8 cellular contexts compared by ENCODE assay signal in the genomic region with DNA sequence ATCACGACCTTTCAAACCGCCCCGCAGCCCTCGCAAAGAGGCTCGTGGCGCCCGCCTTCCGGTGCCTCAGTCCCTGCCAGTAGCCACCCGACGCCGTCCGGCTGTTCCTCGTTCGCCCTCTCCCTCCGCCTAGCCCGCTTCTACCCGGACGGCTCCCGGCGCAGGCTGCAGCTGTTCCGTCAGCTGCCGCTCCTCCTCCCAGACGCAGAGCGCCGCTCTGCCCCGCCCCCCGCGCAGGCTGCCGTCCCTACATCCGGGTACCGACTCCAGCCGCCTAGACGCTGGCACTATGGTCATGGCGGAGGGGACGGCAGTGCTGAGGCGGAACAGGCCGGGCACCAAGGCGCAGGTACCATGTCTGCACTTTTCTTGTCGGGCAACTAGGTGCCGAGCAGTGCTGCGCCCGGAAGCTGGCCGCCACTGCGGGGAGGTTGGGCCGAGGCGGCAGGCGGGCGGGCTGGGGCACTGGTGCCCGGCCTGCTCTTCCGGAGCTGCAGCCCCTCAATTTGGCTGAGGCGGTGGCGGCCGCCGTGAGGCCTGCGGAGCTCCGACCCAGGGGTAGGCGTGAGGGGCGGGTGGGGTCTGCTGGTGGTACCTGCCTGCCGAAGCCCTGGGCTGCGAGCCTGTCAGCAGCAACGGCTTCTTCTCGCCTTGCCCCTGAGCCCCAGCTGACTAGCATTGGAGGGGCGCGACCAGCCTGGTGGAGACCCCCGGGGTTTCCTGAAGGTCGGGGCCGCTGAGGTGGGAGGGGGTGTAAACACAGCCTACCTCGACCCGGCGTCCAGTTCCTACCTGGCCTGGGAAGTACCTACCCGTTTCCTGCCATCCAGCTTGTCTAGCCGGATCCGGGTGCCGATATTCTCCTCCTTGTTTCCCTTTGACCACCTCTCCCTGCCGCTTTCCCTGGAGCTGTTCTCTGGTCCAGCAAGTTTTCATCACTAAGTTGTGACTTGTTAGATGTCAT. TPM values are rescaled to one million over a fixed set of nuclear protein-coding genes. Genes with fewer than 3 reads are reported as not detected.
A peak's percentile ranks its signal among the peaks of the same experiment; 100 is the strongest.
DNase-seq lines count a peak whose midpoint lies in the region; ATAC-seq and TF ChIP-seq lines count a peak whose summit lies in the region.

MOB4 (plus strand) TSS at position 269 of the 964 bp plus-strand sequence; CDS start at position 290, 21 bp downstream.

- H3K4me1 ChIP-seq in ACC112 (ENCODE audit: control insufficient read depth, insufficient read depth, low read length, unreplicated experiment) (peaks cover 18% of the 10 kb centered on the region), breast epithelium (peaks cover 0 to 8% of the 10 kb centered on the region in 2 donors)

- DNase-seq in NCI-H2196 treated with DMSO at 0.1 percent for 48 hours (lab: John Stamatoyannopoulos, UW; ENCODE audit: unreplicated experiment): peak; percentile 95
- DNase-seq in breast epithelium (ENCODE audit: low spot score in 2 of 2): peak; percentile 88 to 95

- TF ChIP-seq POLR2A in breast epithelium (IDR thresholded peaks at IDR 0.05): peak; percentile 70

- H3K79me2 ChIP-seq in ACC112 (ENCODE audit: control insufficient read depth, insufficient read depth, low read length, unreplicated experiment): peaks cover 61% of the 10 kb centered on the region

- H3K36me3 ChIP-seq in ACC112 (ENCODE audit: insufficient read depth, low read length): no peaks in the 10 kb centered on the region
- no peaks in the 10 kb centered on the region for H3K36me3 ChIP-seq in breast epithelium

- intact Hi-C loops in breast epithelium (cut with DNase I; ENCODE audit: low total_unique reads): no loop called here

- H3K27me3 ChIP-seq in ACC112 (ENCODE audit: insufficient read depth, low read length): no peaks in the 10 kb centered on the region
- no peaks in the 10 kb centered on the region for H3K27me3 ChIP-seq in breast epithelium

- ATAC-seq in GM18870 (IDR thresholded peaks at IDR 0.05; ENCODE audit: unreplicated experiment) (peak; percentile 91), HG03135 (IDR thresholded peaks at IDR 0.05; ENCODE audit: unreplicated experiment) (peak; percentile 95)

- H3K4me3 ChIP-seq in ACC112 (ENCODE audit: low read depth, low read length) (peak within 1 kb of the TSS; percentile 79), breast epithelium (peak within 1 kb of the TSS; percentile 93 to 97 (median 94)), iPS-18c (ENCODE audit: insufficient read depth, low read depth, low read length) (peak within 1 kb of the TSS; percentile 95), skin epidermis (peak within 1 kb of the TSS; percentile 73 to 99 (median 87))

- H2AFZ ChIP-seq in ACC112 (ENCODE audit: low read length, unreplicated experiment): peak within 1 kb of the TSS; percentile 93

- peak within 1 kb of the TSS; percentile 50 for H3K27ac ChIP-seq in ACC112 (ENCODE audit: low read depth, low read length)
- peak within 1 kb of the TSS; percentile 98 for H3K27ac ChIP-seq in VCaP
- peak within 1 kb of the TSS; percentile 96 to 97 for H3K27ac ChIP-seq in breast epithelium
- peak within 1 kb of the TSS; percentile 63 to 99 (median 95) for H3K27ac ChIP-seq in skin epidermis

- TF ChIP-seq CTCF in VCaP (conservative IDR thresholded peaks at IDR 0.05): no peak
- no peak for TF ChIP-seq CTCF in breast epithelium (IDR thresholded peaks at IDR 0.05)

- H3K9me3 ChIP-seq in breast epithelium (no peaks in the 10 kb centered on the region), iPS-18c (ENCODE audit: control insufficient read depth, insufficient read depth, low read length) (no peaks in the 10 kb centered on the region)

RNA-seq across cellular contexts. Expression of gene MOB4, which starts in this region (rescaled TPM):
- total RNA-seq in breast epithelium: 10 to 100 TPM; 20.6 to 34.7 (median 34.2) TPM

Comparison
In these comparisons a context has a peak if more than half of its experiments do, and no peak if none do; other contexts are left out.
1. Peak in every context shown above with its lines: DNase-seq, ATAC-seq, H3K4me3 ChIP-seq and H3K27ac ChIP-seq.